17 cellular contexts compared by ENCODE assay signal in the genomic region with DNA sequence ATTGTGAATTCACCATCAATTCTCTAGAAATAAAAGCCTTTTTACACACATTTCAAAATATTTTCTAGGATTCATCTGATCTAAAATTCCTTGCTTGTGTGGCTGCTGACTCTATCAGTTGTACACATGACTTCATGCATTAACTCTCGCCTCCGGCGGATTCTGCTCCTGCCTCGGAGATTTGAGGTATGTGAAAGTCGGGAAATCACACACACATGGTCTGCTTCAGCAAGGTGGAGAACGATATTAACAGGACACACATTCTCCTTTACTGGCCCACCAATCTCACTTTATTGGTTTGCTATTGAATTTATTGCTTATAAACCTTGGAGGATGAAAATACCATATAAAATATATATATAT.
"Had no signal": no experiment of that assay in that cellular context is flagged by ENCODE, and none has a peak within 500 bp of the region (broad histone marks: within the 10 kb centered on the region; RNA-seq: fewer than 3 reads in every experiment).

No MANE protein-coding gene starts in this region.

- H3K27ac Mint-ChIP-seq: T-cell had no signal

- H3K4me3 Mint-ChIP-seq: T-cell had no signal

- ATAC-seq: T-cell had no signal

- DNase-seq: IMR-90, Kasumi-1, KG1, MM.1S, NCI-H1092 treated with DMSO at 0.1 percent for 48 hours, NCI-H1436, NCI-H2029, NCI-H2081 treated with DMSO at 0.1 percent for 48 hours, NCI-H2227 treated with DMSO at 0.1 percent for 48 hours, NCI-H446, NCI-H510A, NCI-H524 treated with DMSO at 0.1 percent for 48 hours, NCI-H774, Right ventricle myocardium superior, RPMI8226, SW 1271, T-cell had no signal

- H3K4me1 Mint-ChIP-seq: T-cell had no signal

- H3K36me3 Mint-ChIP-seq: T-cell had no signal

- H3K27me3 Mint-ChIP-seq: T-cell had no signal
